In genomic region chr12:15154108-15154507, GRCh38 we compare ENCODE assay signal across 12 cellular contexts.
DNase-seq lines count a peak whose midpoint lies in the region; ATAC-seq, FAIRE-seq and TF ChIP-seq lines count a peak whose summit lies in the region.
"Had no signal": no experiment of that assay in that cellular context is flagged by ENCODE, and none has a peak within 500 bp of the region (broad histone marks: within the 10 kb centered on the region; RNA-seq: fewer than 3 reads in every experiment).

No MANE protein-coding gene starts in this region.

- intact Hi-C loops in kidney (cut with DNase I) (loop anchor here (5.0 kb wide), 1 partner anchor 68 kb away; the partner anchor contains the start of gene RERG), gastrocnemius medialis (cut with DNase I; ENCODE audit: low total_unique reads) (no loop called here), vagina (cut with DNase I) (loop anchor here (5.0 kb wide), 1 partner anchor 68 kb away; the partner anchor contains the start of gene RERG)

- no peak for FAIRE-seq in kidney (lab: Jason Lieb, UNC)

- H3K9ac ChIP-seq in kidney (ENCODE audit: low read length in 2 of 2): no peak overlapping the region

- H3K9me3 ChIP-seq in kidney (ENCODE audit: control insufficient read depth in 1 of 2, low read length in 2 of 2) (no peaks in the 10 kb centered on the region), gastrocnemius medialis (no peaks in the 10 kb centered on the region), vagina (no peaks in the 10 kb centered on the region)

- H3K4me1 ChIP-seq in kidney (ENCODE audit: control insufficient read depth in 1 of 2, insufficient read depth in 1 of 2, low read depth in 1 of 2, low read length in 2 of 2) (peaks cover 16 to 21% of the 10 kb centered on the region in 2 donors), gastrocnemius medialis (peaks cover 0 to 12% of the 10 kb centered on the region in 2 donors), vagina (peaks cover 47% of the 10 kb centered on the region)

- TF ChIP-seq CTCF in kidney (IDR thresholded peaks at IDR 0.05; ENCODE audit: borderline replicate concordance, extremely low read depth, insufficient read depth) (no peak), gastrocnemius medialis (IDR thresholded peaks at IDR 0.05 in 4 of 5, conservative IDR thresholded peaks at IDR 0.05 in 1 of 5) (no peak), vagina (IDR thresholded peaks at IDR 0.05) (no peak)

- H3K4me3 ChIP-seq in kidney (ENCODE audit: low read length in 2 of 2) (no peak overlapping the region), gastrocnemius medialis (no peak overlapping the region), vagina (no peak overlapping the region)

- ATAC-seq in gastrocnemius medialis: no peak
- ATAC-seq in GM21381 (IDR thresholded peaks at IDR 0.05; ENCODE audit: unreplicated experiment): no peak
- ATAC-seq: Right ventricle myocardium inferior had no signal

- H3K27ac ChIP-seq in kidney (ENCODE audit: low read depth in 2 of 2, low read length in 2 of 2) (peak overlapping the region; percentile 10 to 62), gastrocnemius medialis (peak overlapping the region; percentile 53 to 59 (median 56)), vagina (peak overlapping the region; percentile 73)

- peak; percentile 55 for DNase-seq in SK-N-DZ (ENCODE audit: low spot score)
- DNase-seq in kidney: no peak
- DNase-seq in gastrocnemius medialis: no peak
- no peak for DNase-seq in vagina (ENCODE audit: extremely low spot score in 2 of 2)
- DNase-seq in stimulated activated CD4-positive, alpha-beta T cell treated with anti-CD3 and anti-CD28 coated beads, Interleukin-1b, Interleukin-23, amount 100 ng/mL, for 48 hours: no peak
- DNase-seq in KBM-7: no peak
- DNase-seq: DMS 273 treated with DMSO at 0.1 percent for 48 hours, KG1, NCI-H1092, NCI-H774 had no signal

- H3K27me3 ChIP-seq in gastrocnemius medialis: no peaks in the 10 kb centered on the region
- no peaks in the 10 kb centered on the region for H3K27me3 ChIP-seq in vagina

- H3K36me3 ChIP-seq in kidney (ENCODE audit: control insufficient read depth in 1 of 2, insufficient read depth in 2 of 2, low read length in 2 of 2) (no peaks in the 10 kb centered on the region), gastrocnemius medialis (no peaks in the 10 kb centered on the region), vagina (no peaks in the 10 kb centered on the region)

- in situ Hi-C loops in gastrocnemius medialis (cut with MboI; ENCODE audit: low sequenced_read_pairs in 4 of 4) (loop anchor here in 3 of 4 donors (5.0 to 25.0 kb wide), 5 partner anchors 53 to 121 kb away; partner anchors contain the start of gene RERG (in 1 of the 3)), KBM-7 (cut with MboI; ENCODE audit: low pct_unique_long_range_greater_than_20kb, low sequenced_read_pairs) (no loop called here)

- TF ChIP-seq POLR2A in gastrocnemius medialis (IDR thresholded peaks at IDR 0.05) (no peak), vagina (IDR thresholded peaks at IDR 0.05) (no peak)
